11 cellular contexts compared by ENCODE assay signal in genomic region chr4:89142691-89143669, GRCh38. TPM values are rescaled to one million over a fixed set of nuclear protein-coding genes. Genes with fewer than 3 reads are reported as not detected.
A peak's percentile ranks its signal among the peaks of the same experiment; 100 is the strongest.
DNase-seq lines count a peak whose midpoint lies in the region; ATAC-seq, FAIRE-seq and TF ChIP-seq lines count a peak whose summit lies in the region.
"Had no signal": no experiment of that assay in that cellular context is flagged by ENCODE, and none has a peak within 500 bp of the region (broad histone marks: within the 10 kb centered on the region; RNA-seq: fewer than 3 reads in every experiment).

No MANE protein-coding gene starts in this region.

- H3K27me3 ChIP-seq in K562 (ENCODE audit: control insufficient read depth in 2 of 2, insufficient read depth in 2 of 2, low read length in 2 of 2): no peaks in the 10 kb centered on the region
- no peaks in the 10 kb centered on the region for H3K27me3 ChIP-seq in adrenal gland

- H3K79me2 ChIP-seq in K562 (ENCODE audit: control insufficient read depth, insufficient read depth, low read length): no peaks in the 10 kb centered on the region

- TF ChIP-seq CTCF in K562 (IDR thresholded peaks at IDR 0.05 in 2 of 3, conservative IDR thresholded peaks at IDR 0.05 in 1 of 3; ENCODE audit: insufficient read depth in 2 of 3, low read depth in 1 of 3, low read length in 3 of 3) (no peak), kidney (IDR thresholded peaks at IDR 0.05; ENCODE audit: borderline replicate concordance, extremely low read depth, insufficient read depth) (no peak), adrenal gland (IDR thresholded peaks at IDR 0.05) (no peak)

- no peak overlapping the region for H3K4me3 ChIP-seq in K562
- no peak overlapping the region for H3K4me3 ChIP-seq in kidney (ENCODE audit: low read length in 2 of 2)
- H3K4me3 ChIP-seq in adrenal gland: no peak overlapping the region

- no peaks in the 10 kb centered on the region for H4K20me1 ChIP-seq in K562 (replicated peaks; ENCODE audit: control insufficient read depth, insufficient read depth, low read length)

- DNase-seq in K562 (ENCODE audit: extremely low read depth in 1 of 4, low spot score in 3 of 4) (no peak), inferior parietal cortex (ENCODE audit: extremely low spot score) (no peak), kidney (no peak), adrenal gland (no peak)
- DNase-seq in activated naive CD4-positive, alpha-beta T cell (lab: John Stamatoyannopoulos, UW): no peak
- DNase-seq: activated CD4-positive, alpha-beta T cell treated with anti-CD3 and anti-CD28 coated beads, Interleukin-2, amount 50 U/mL, for 1 hour; NCI-H226 had no signal

- H3K4me1 ChIP-seq in K562 (replicated peaks in 1 of 2; ENCODE audit: control insufficient read depth in 2 of 2, insufficient read depth in 2 of 2, low read length in 2 of 2): no peaks in the 10 kb centered on the region
- H3K4me1 ChIP-seq in kidney (ENCODE audit: control insufficient read depth in 1 of 2, insufficient read depth in 1 of 2, low read depth in 1 of 2, low read length in 2 of 2): no peaks in the 10 kb centered on the region
- H3K4me1 ChIP-seq in adrenal gland (replicated peaks in 1 of 2): no peaks in the 10 kb centered on the region

- H2AFZ ChIP-seq in K562 (ENCODE audit: low read depth, low read length): no peak overlapping the region

- H3K27ac ChIP-seq in K562 (ENCODE audit: extremely low read depth, low read depth, low read length) (no peak overlapping the region), kidney (ENCODE audit: low read depth in 2 of 2, low read length in 2 of 2) (no peak overlapping the region), adrenal gland (no peak overlapping the region)

- FAIRE-seq in K562 (lab: Jason Lieb, UNC): no peak
- no peak for FAIRE-seq in kidney (lab: Jason Lieb, UNC)

- intact Hi-C loops in K562 (cut with micrococcal nuclease): no loop called here
- intact Hi-C loops in kidney (cut with DNase I): no loop called here
- intact Hi-C loops in adrenal gland (cut with DNase I): no loop called here

- in situ Hi-C loops in K562 (cut with MboI): no loop called here

- WGBS in K562 (ENCODE audit: insufficient coverage, low coverage, missing lambda C conversion rate): 20% methylated on average over 4 of the region's 4 CpGs
- 68 to 82% (median 74%) methylated on average over 4 of the region's 4 CpGs for WGBS in adrenal gland, 4 donors

- H3K4me2 ChIP-seq in K562 (ENCODE audit: insufficient read depth, low read length): no peak overlapping the region

- H3K9me3 ChIP-seq in K562 (replicated peaks; ENCODE audit: control insufficient read depth, insufficient read depth, low read depth, low read length) (no peaks in the 10 kb centered on the region), kidney (ENCODE audit: control insufficient read depth in 1 of 2, low read length in 2 of 2) (no peaks in the 10 kb centered on the region), adrenal gland (replicated peaks in 1 of 3) (no peaks in the 10 kb centered on the region)

- TF ChIP-seq RAD21 in K562 (CRISPR knock-in tag; conservative IDR thresholded peaks at IDR 0.05 in 1 of 2, IDR thresholded peaks at IDR 0.05 in 1 of 2): no peak

- no peak for TF ChIP-seq EP300 in K562 (IDR thresholded peaks at IDR 0.05; ENCODE audit: low read length)

- TF ChIP-seq POLR2A in K562 (conservative IDR thresholded peaks at IDR 0.05) (no peak), adrenal gland (IDR thresholded peaks at IDR 0.05) (no peak)

- H3K36me3 ChIP-seq in K562 (ENCODE audit: control insufficient read depth, insufficient read depth, low read length) (no peaks in the 10 kb centered on the region), kidney (ENCODE audit: control insufficient read depth in 1 of 2, insufficient read depth in 2 of 2, low read length in 2 of 2) (no peaks in the 10 kb centered on the region), adrenal gland (replicated peaks in 1 of 2) (no peaks in the 10 kb centered on the region)

- CTCF ChIA-PET in K562 (lab: Yijun Ruan, JAX; ENCODE audit: low intra/inter-chr PET ratio): no interaction called here

- ATAC-seq in GM18907 (IDR thresholded peaks at IDR 0.05; ENCODE audit: unreplicated experiment): peak; percentile 91
- peak; percentile 86 for ATAC-seq in GM21619 (IDR thresholded peaks at IDR 0.05; ENCODE audit: unreplicated experiment)
- ATAC-seq in HG03108 (IDR thresholded peaks at IDR 0.05; ENCODE audit: unreplicated experiment): peak; percentile 72
- no peak for ATAC-seq in K562
- ATAC-seq: sciatic nerve had no signal

- POLR2A ChIA-PET in K562 (lab: Yijun Ruan, JAX): no interaction called here

- no peaks in the 10 kb centered on the region for H3K9me1 ChIP-seq in K562 (ENCODE audit: control insufficient read depth, insufficient read depth, low read length)

- BruUV-seq in K562 (replicated peaks; lab: Mats Ljungman, UMichigan): no TSS peak

- H3K9ac ChIP-seq in K562 (ENCODE audit: insufficient read depth in 1 of 2, low read depth in 2 of 2, low read length in 2 of 2): no peak overlapping the region
- H3K9ac ChIP-seq in kidney (ENCODE audit: low read length in 2 of 2): no peak overlapping the region

TF ChIP-seq in K562, 482 proteins besides CTCF, POLR2A, EP300 and RAD21:
- no peak for TF ChIP-seq MAZ (CRISPR knock-in tag; conservative IDR thresholded peaks at IDR 0.05 in 1 of 2, IDR thresholded peaks at IDR 0.05 in 1 of 2)
- no peak for TF ChIP-seq KLF13 (tag; IDR thresholded peaks at IDR 0.05; ENCODE audit: borderline replicate concordance, low read depth)
- peak; percentile 82 for TF ChIP-seq CBX8 (IDR thresholded peaks at IDR 0.05; ENCODE audit: borderline replicate concordance, extremely low read depth, low read depth, low read length, poor library complexity, severe bottlenecking)

RNA-seq across cellular contexts. Expression of gene TIGD2, which starts 31.6 kb away (rescaled TPM):
- total RNA-seq in K562 (2011; cell fraction: chromatin; rRNA removed; ENCODE audit: low replicate concordance): 4.5 and 18.9 TPM in 2 replicates
- 4.0 and 5.4 TPM in 2 replicates for total RNA-seq in K562 (2011; cell fraction: nucleolus; rRNA removed)
- total RNA-seq in K562 (2011; cell fraction: nucleoplasm; rRNA removed): 6.9 and 7.6 TPM in 2 replicates
- total RNA-seq in K562 (2014; rRNA removed) (7.9 and 9.8 TPM in 2 replicates), K562 (2014; rRNA removed; fragmentation: Illumina TruSeq; extraction: Trizol) (15.0 and 15.9 TPM in 2 replicates), K562 (2015; rRNA removed; fragmentation: Illumina TruSeq; extraction: Trizol) (12.5 and 13.4 TPM in 2 replicates), K562 (2021) (9.8 and 10.4 TPM in 2 replicates), kidney (9.1 TPM), adrenal gland (1 to 10 TPM; 2.1 to 6.6 (median 4.2) TPM)
- polyA plus RNA-seq in K562 (2011; rRNA removed) (5.0 and 5.2 TPM in 2 replicates), K562 (2014; fragmentation: Illumina TruSeq; extraction: Trizol) (11.0 and 11.1 TPM in 2 replicates), K562 (2014; fragmentation: Nextera tagmentation; extraction: Ambion mirVana) (1 to 10 TPM; 3.6 to 3.8 TPM), K562 (2014; rRNA removed) (5.8 and 7.7 TPM in 2 replicates), kidney (ENCODE audit: insufficient read depth, low read depth, low replicate concordance) (5.1 TPM), adrenal gland (1 to 10 TPM; 1.4 to 5.4 (median 2.5) TPM)
- 2.2 and 3.1 TPM in 2 replicates for polyA plus RNA-seq in K562 (2011; cell fraction: cytosol; rRNA removed)
- polyA plus RNA-seq in K562 (2011; cell fraction: nucleus; rRNA removed): 5.9 and 7.2 TPM in 2 replicates
- 8.5 and 10.8 TPM in 2 replicates for polyA plus RNA-seq in K562 (2012)
- 8.8 and 12.0 TPM in 2 replicates for polyA minus RNA-seq in K562 (2011; rRNA and poly(A)+ RNA removed)
- polyA minus RNA-seq in K562 (2011; cell fraction: cytosol; rRNA and poly(A)+ RNA removed): 2.6 and 5.5 TPM in 2 replicates
- polyA minus RNA-seq in K562 (2011; cell fraction: nucleus; rRNA and poly(A)+ RNA removed): 7.3 and 15.7 TPM in 2 replicates
